Comparison of ENCODE assay signal across 1 cellular context in the genomic region with DNA sequence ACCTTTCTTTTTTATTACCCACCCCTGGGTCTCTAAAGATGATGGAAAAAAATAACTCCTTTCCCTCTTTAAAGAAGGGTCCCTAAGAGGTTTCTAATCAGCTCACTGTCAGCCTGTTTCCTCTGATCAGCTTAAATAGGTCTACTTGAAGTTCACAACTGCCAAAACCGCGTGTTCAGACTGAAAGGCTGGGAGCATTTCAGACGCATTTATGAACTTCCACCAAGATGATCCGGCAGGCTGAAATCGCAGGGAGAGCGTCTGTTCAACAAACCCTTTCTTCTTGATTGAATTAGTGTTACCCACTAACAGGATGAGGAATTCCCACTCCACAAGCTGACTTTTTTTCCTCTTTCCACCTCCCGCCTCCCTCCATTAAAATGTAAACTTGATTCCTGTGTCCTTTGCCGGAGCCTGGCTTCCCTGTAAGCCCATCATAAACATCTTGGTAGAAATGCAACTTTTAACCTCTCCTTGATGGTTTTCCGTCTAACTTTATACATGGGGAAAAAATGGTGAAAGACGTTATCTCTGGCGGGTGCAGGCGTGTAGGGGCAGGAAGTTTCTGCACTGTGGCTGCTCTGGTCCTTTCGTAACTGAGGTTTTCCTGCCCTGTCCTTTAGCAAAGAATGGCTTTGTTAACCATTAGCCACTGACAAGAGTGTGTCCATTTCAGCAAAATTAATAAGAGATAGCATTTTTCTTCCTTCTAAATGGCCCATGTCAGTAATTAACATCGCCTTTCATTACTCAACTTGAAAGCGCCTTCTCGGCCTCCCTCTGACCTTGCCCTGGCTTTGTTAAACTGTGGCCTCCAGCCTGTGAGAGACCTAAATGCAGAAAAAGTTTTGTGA.
TF ChIP-seq lines count a peak whose summit lies in the region.

No MANE protein-coding gene starts in this region.

TF ChIP-seq in GM23338, 12 proteins besides CTCF, POLR2A, EP300 and RAD21 (continued from another document):
- TF ChIP-seq ZNF462 (CRISPR knock-in tag; IDR thresholded peaks at IDR 0.05), result no peak
- no peak for TF ChIP-seq NANOG (IDR thresholded peaks at IDR 0.05; ENCODE audit: borderline replicate concordance)
